ENCODE assay signal across 9 cellular contexts in the genomic region with DNA sequence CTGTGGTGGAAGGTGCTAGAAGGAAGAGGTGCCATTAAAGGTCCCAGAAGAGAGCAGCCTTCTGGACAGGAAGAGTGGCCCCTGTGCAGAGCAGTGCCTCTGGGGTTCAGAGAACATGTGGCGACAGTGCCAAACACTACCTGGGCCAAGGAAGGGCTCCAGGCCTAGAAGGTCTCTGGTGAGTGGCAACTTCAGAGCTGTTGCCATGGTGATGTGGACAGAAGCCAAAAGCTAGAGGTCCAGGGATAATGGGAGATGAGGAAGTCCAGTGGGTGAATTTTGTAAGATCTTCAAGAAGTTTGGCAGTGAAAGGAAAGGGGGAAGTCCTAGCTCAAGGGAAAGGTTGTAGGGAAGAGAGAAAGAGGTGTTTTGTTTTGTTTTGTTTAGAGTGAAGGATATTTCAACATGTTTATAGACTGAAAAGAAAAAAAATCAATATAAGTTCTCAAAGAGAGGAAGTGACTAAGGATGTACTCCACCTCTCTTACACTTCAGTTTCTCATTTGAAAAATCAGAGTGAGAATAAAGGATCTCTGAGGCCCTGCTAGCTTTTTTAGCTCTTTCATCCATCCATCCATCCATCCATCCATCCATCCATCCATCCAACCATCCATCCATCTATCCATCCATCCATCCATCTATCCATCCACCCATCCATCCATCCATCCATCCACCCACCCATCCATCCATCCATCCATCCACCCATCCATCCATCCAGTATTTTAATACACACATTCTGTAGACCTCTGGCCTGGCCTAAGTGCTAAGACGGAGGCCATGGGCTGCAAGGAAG.
DNase-seq lines count a peak whose midpoint lies in the region; ATAC-seq and TF ChIP-seq lines count a peak whose summit lies in the region.
"Had no signal": no experiment of that assay in that cellular context is flagged by ENCODE, and none has a peak within 500 bp of the region (broad histone marks: within the 10 kb centered on the region; RNA-seq: fewer than 3 reads in every experiment).

No MANE protein-coding gene starts in this region.

- H3K4me1 Mint-ChIP-seq in WTC11, result peaks cover 22% of the 10 kb centered on the region

- POLR2A ChIA-PET in WTC11 (lab: Charles Lee), result no interaction called here

- no peak overlapping the region for H3K27ac Mint-ChIP-seq in WTC11

- H3K4me3 Mint-ChIP-seq in WTC11, result no peak overlapping the region

- peak; percentile 36 for DNase-seq in AG20443 (ENCODE audit: low spot score)
- DNase-seq in GM04504 (ENCODE audit: low read depth), result peak; percentile 22
- peak; percentile 49 for DNase-seq in RPMI7951 (ENCODE audit: low read depth)
- peak; percentile 72 for DNase-seq in fibroblast of mammary gland (ENCODE audit: low read depth)
- DNase-seq in NCI-H1436 (lab: John Stamatoyannopoulos, UW), result no peak
- no peak for DNase-seq in NCI-H82 treated with DMSO at 0.1 percent for 48 hours (lab: John Stamatoyannopoulos, UW; ENCODE audit: unreplicated experiment)
- DNase-seq in WTC11 (ENCODE audit: low spot score), result no peak
- DNase-seq: activated CD4-positive, alpha-beta T cell treated with anti-CD3 and anti-CD28 coated beads, Interleukin-2, amount 50 U/mL, for 4 hours had no signal

- H3K9me3 Mint-ChIP-seq in WTC11, result no peaks in the 10 kb centered on the region

- no peak for ATAC-seq in GM21423 (IDR thresholded peaks at IDR 0.05; ENCODE audit: unreplicated experiment)
- no peak for ATAC-seq in WTC11

- H3K36me3 Mint-ChIP-seq in WTC11, result no peaks in the 10 kb centered on the region

- H3K4me3 ChIP-seq in fibroblast of mammary gland (ENCODE audit: control insufficient read depth, low read depth, low read length), result no peak overlapping the region

- no peak for TF ChIP-seq CTCF in fibroblast of mammary gland (conservative IDR thresholded peaks at IDR 0.05; ENCODE audit: control insufficient read depth, insufficient read depth, low read depth, low read length)
- TF ChIP-seq CTCF in WTC11 (IDR thresholded peaks at IDR 0.05), result no peak

- CTCF ChIA-PET in WTC11 (lab: Charles Lee), result no interaction called here

- H3K27me3 Mint-ChIP-seq in WTC11 (ENCODE audit: low read depth), result no peaks in the 10 kb centered on the region; the same call in 1 of the 2 replicates

TF ChIP-seq in WTC11, 78 proteins besides CTCF, POLR2A, EP300 and RAD21:
- TF ChIP-seq OVOL2 (CRISPR knock-in tag; IDR thresholded peaks at IDR 0.05; ENCODE audit: borderline replicate concordance), result no peak
- no peak for TF ChIP-seq TEAD4 (CRISPR knock-in tag; IDR thresholded peaks at IDR 0.05)
- TF ChIP-seq JUN (CRISPR knock-in tag; IDR thresholded peaks at IDR 0.05), result no peak

Comparison
In these comparisons a context has a peak if more than half of its experiments do, and no peak if none do; other contexts are left out.
1. DNase-seq: peak in AG20443 (single experiment), GM04504 (single experiment), RPMI7951 (single experiment) and fibroblast of mammary gland (single experiment); none in NCI-H1436 (single experiment), NCI-H82 treated with DMSO at 0.1 percent for 48 hours (single experiment) and WTC11 (single experiment).